8 cellular contexts compared by ENCODE assay signal in genomic region chr20:51542894-51543788, GRCh38. TPM values are rescaled to one million over a fixed set of nuclear protein-coding genes. Genes with fewer than 3 reads are reported as not detected.
DNase-seq lines count a peak whose midpoint lies in the region; ATAC-seq and TF ChIP-seq lines count a peak whose summit lies in the region.
"Had no signal": no experiment of that assay in that cellular context is flagged by ENCODE, and none has a peak within 500 bp of the region (broad histone marks: within the 10 kb centered on the region; RNA-seq: fewer than 3 reads in every experiment).

No MANE protein-coding gene starts in this region.

- no peaks in the 10 kb centered on the region; the same call in 1 of the 2 replicates for H3K9me3 ChIP-seq in PC-9 (ENCODE audit: insufficient read depth, low read depth)
- H3K9me3 ChIP-seq in left ventricle myocardium inferior (replicated peaks): peaks cover 2% of the 10 kb centered on the region
- no peaks in the 10 kb centered on the region for H3K9me3 ChIP-seq in gastrocnemius medialis
- H3K9me3 ChIP-seq: SJSA1 had no signal

- peak overlapping the region; percentile 85 for H3K4me2 ChIP-seq in PC-9

- H3K4me3 ChIP-seq in H7 (ENCODE audit: insufficient read depth, low read depth, low read length): peak overlapping the region; percentile 31
- peak overlapping the region; percentile 90 for H3K4me3 ChIP-seq in PC-9
- H3K4me3 ChIP-seq in left ventricle myocardium inferior: peak overlapping the region; percentile 63
- peak overlapping the region; percentile 55 to 62 (median 60) for H3K4me3 ChIP-seq in gastrocnemius medialis
- H3K4me3 ChIP-seq: SJSA1 had no signal

- peak overlapping the region; percentile 76 for H2AFZ ChIP-seq in PC-9

- H3K36me3 ChIP-seq in H7 (replicated peaks; ENCODE audit: control insufficient read depth, insufficient read depth, low read length) (no peaks in the 10 kb centered on the region), PC-9 (ENCODE audit: low read depth) (peaks cover 5% of the 10 kb centered on the region; the same call in 1 of the 2 replicates), left ventricle myocardium inferior (no peaks in the 10 kb centered on the region), gastrocnemius medialis (no peaks in the 10 kb centered on the region)
- H3K36me3 ChIP-seq: SJSA1 had no signal

- ATAC-seq in gastrocnemius medialis (peak; percentile 57 to 65), GM21576 (IDR thresholded peaks at IDR 0.05; ENCODE audit: unreplicated experiment) (no peak)

- intact Hi-C loops in PC-9 (cut with micrococcal nuclease; ENCODE audit: unreplicated experiment): no loop called here
- intact Hi-C loops in left ventricle myocardium inferior (cut with micrococcal nuclease): no loop called here
- intact Hi-C loops in gastrocnemius medialis (cut with DNase I; ENCODE audit: low total_unique reads): loop anchor here (2.0 to 5.0 kb wide), 3 partner anchors 20 to 94 kb away; no protein-coding TSS in a partner anchor

- DNase-seq in H7 (no peak), PC-9 (no peak), left ventricle myocardium inferior (no peak), gastrocnemius medialis (peak; percentile 47 to 50), occipital lobe (lab: John Stamatoyannopoulos, UW) (no peak), medulla oblongata (ENCODE audit: extremely low spot score) (no peak)

- H3K4me1 ChIP-seq in PC-9 (replicated peaks; ENCODE audit: insufficient read depth): peaks cover 12% of the 10 kb centered on the region
- peaks cover 35% of the 10 kb centered on the region for H3K4me1 ChIP-seq in left ventricle myocardium inferior
- peaks cover 23 to 28% of the 10 kb centered on the region in 2 donors for H3K4me1 ChIP-seq in gastrocnemius medialis
- H3K4me1 ChIP-seq: SJSA1 had no signal

- H3K27ac ChIP-seq in PC-9: no peak overlapping the region
- H3K27ac ChIP-seq in left ventricle myocardium inferior (replicated peaks): peak overlapping the region; percentile 80
- peak overlapping the region; percentile 75 to 93 (median 82) for H3K27ac ChIP-seq in gastrocnemius medialis
- H3K27ac ChIP-seq: SJSA1 had no signal

- H3K9me2 ChIP-seq in PC-9 (ENCODE audit: insufficient read depth): no peaks in the 10 kb centered on the region

- in situ Hi-C loops in gastrocnemius medialis (cut with MboI; ENCODE audit: low sequenced_read_pairs in 4 of 4): no loop called here

- H4K20me1 ChIP-seq in PC-9 (ENCODE audit: insufficient read depth): no peaks in the 10 kb centered on the region

- TF ChIP-seq POLR2A in gastrocnemius medialis (IDR thresholded peaks at IDR 0.05): peak in 1 of 2 donors; percentile 16

- H3K79me2 ChIP-seq in PC-9 (ENCODE audit: low read depth): peaks cover 3% of the 10 kb centered on the region; the same call in 1 of the 2 replicates

- TF ChIP-seq CTCF in PC-9 (conservative IDR thresholded peaks at IDR 0.05): no peak
- no peak for TF ChIP-seq CTCF in left ventricle myocardium inferior (IDR thresholded peaks at IDR 0.05; ENCODE audit: borderline replicate concordance)
- TF ChIP-seq CTCF in gastrocnemius medialis (IDR thresholded peaks at IDR 0.05 in 4 of 5, conservative IDR thresholded peaks at IDR 0.05 in 1 of 5): no peak

- CTCF ChIA-PET in PC-9 (lab: Charles Lee): interaction anchor here (0.7 to 1.0 kb wide), 3 partner anchors 51 to 1419 kb away, joined by 6 to 12 read pairs (median 7); no protein-coding TSS in a partner anchor

- H3F3A ChIP-seq in PC-9 (ENCODE audit: insufficient read depth, low read depth): peaks cover 7% of the 10 kb centered on the region; the same call in 1 of the 2 replicates

- POLR2A ChIA-PET in PC-9 (lab: Charles Lee; ENCODE audit: unreplicated experiment): interaction anchor here (0.7 kb wide), 2 partner anchors 87 to 545 kb away, joined by 3 to 14 read pairs; no protein-coding TSS in a partner anchor

- peaks cover 27% of the 10 kb centered on the region for H3K27me3 ChIP-seq in H7 (ENCODE audit: control insufficient read depth, insufficient read depth, low read length)
- peaks cover 40% of the 10 kb centered on the region for H3K27me3 ChIP-seq in PC-9 (ENCODE audit: insufficient read depth, low read depth)
- no peaks in the 10 kb centered on the region for H3K27me3 ChIP-seq in left ventricle myocardium inferior (ENCODE audit: low read depth)
- H3K27me3 ChIP-seq in gastrocnemius medialis: no peaks in the 10 kb centered on the region

- BruUV-seq in PC-9 (replicated peaks; lab: Mats Ljungman, UMichigan): no TSS peak

RNA-seq across cellular contexts. Expression of gene NFATC2, which starts 0.6 kb away (rescaled TPM):
- total RNA-seq in H7 (2014; rRNA removed; shearing (Covaris generic)): 0.28 and 0.48 TPM in 2 replicates
- 6.3 and 6.8 TPM in 2 replicates for total RNA-seq in PC-9 (2021)
- total RNA-seq in left ventricle myocardium inferior: 4.2 TPM
- total RNA-seq in gastrocnemius medialis: 1 to 10 TPM; 1.6 to 3.9 (median 2.8) TPM
- 0.47 TPM for total RNA-seq in occipital lobe
- total RNA-seq: SJSA1 had no signal

Comparison
In these comparisons a context has a peak if more than half of its experiments do, and no peak if none do; other contexts are left out.
1. DNase-seq: peak in gastrocnemius medialis (2 of 2); none in H7 (single experiment), PC-9 (0 of 2), left ventricle myocardium inferior (single experiment), occipital lobe (single experiment) and medulla oblongata (single experiment).
2. H3K4me3 ChIP-seq: peak in every context shown above with its lines; median percentile 90 in PC-9; 63 in left ventricle myocardium inferior; 60 in gastrocnemius medialis; 31 in H7.